ENCODE assay signal across 31 cellular contexts in the genomic region with DNA sequence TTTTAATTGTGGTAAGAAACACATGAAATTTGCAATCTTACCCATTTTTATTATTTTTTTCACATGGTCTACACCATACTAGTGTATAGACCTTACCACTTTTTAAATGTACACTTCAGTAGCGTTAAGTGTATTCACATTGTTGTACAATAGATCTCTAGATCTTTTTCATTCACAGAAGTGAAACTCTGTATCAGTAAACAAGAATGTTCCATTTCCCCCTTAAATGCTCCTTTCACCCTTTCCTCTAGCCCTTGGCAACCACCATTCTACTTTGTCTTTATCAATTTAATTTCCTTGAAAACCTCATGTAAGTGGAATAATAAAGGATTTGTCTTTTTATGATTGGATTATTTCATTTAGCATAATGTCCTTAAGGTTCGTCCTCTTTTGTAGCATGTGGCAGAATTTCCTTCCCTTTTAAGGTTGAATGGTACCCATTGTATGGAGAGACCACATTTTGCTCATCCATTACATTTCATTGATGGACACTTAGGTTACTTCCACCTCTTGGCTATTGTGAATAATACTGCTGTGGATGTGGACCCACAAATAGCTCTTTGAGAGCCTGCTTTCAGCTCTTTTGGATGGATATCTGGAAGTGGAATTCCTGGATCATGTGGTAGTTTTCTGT. TPM values are rescaled to one million over a fixed set of nuclear protein-coding genes. Genes with fewer than 3 reads are reported as not detected.
DNase-seq lines count a peak whose midpoint lies in the region; ATAC-seq and TF ChIP-seq lines count a peak whose summit lies in the region.
"Had no signal": no experiment of that assay in that cellular context is flagged by ENCODE, and none has a peak within 500 bp of the region (broad histone marks: within the 10 kb centered on the region; RNA-seq: fewer than 3 reads in every experiment).

No MANE protein-coding gene starts in this region.

- no peaks in the 10 kb centered on the region for H4K20me1 ChIP-seq in OCI-LY7 (ENCODE audit: insufficient read depth, low read length)
- H4K20me1 ChIP-seq: BLaER1 treated with 17β-estradiol and CSF1 and Interleukin-3, amounts not matched to agents 10 nM and 100 nM had no signal

- peaks cover 21% of the 10 kb centered on the region for H3K4me1 Mint-ChIP-seq in activated T-cell treated with anti-CD3 and anti-CD28 coated beads, Interleukin-2, amount 50 U/mL, for 72 hours (ENCODE audit: low read depth)
- H3K4me1 Mint-ChIP-seq in activated T-cell treated with anti-CD3 and anti-CD28 coated beads, Interleukin-2, amount 50 U/mL, for 4 hours (ENCODE audit: low read depth) = peaks cover 32% of the 10 kb centered on the region
- peaks cover 36 to 55% of the 10 kb centered on the region in 2 donors for H3K4me1 Mint-ChIP-seq in stimulated activated naive B cell treated with anti-CD40 and anti-IgM and Interleukin-4, amounts not matched to agents 10 μg/mL and 1 μg/mL and 100 μg/mL, for 72 hours
- H3K4me1 Mint-ChIP-seq: H9 had no signal

- peaks cover 0 to 5% of the 10 kb centered on the region in 2 donors for H3K36me3 Mint-ChIP-seq in activated T-cell treated with anti-CD3 and anti-CD28 coated beads, Interleukin-2, amount 50 U/mL, for 72 hours (ENCODE audit: insufficient read depth in 2 of 2)
- no peaks in the 10 kb centered on the region for H3K36me3 Mint-ChIP-seq in activated T-cell treated with anti-CD3 and anti-CD28 coated beads, Interleukin-2, amount 50 U/mL, for 4 hours (ENCODE audit: insufficient read depth)
- peaks cover 2 to 13% of the 10 kb centered on the region in 2 donors for H3K36me3 Mint-ChIP-seq in stimulated activated naive B cell treated with anti-CD40 and anti-IgM and Interleukin-4, amounts not matched to agents 10 μg/mL and 1 μg/mL and 100 μg/mL, for 72 hours

- peak overlapping the region; percentile 59 for H3K4me3 ChIP-seq in OCI-LY7 (ENCODE audit: low read depth, low read length, poor library complexity, severe bottlenecking)
- H3K4me3 ChIP-seq: A549; BLaER1 treated with 17β-estradiol and CSF1 and Interleukin-3, amounts not matched to agents 10 nM and 100 nM; coronary artery; lung; PC-9 had no signal

- BruUV-seq in OCI-LY7 (replicated peaks; lab: Mats Ljungman, UMichigan) = no TSS peak

- intact Hi-C loops in OCI-LY7 (cut with micrococcal nuclease; ENCODE audit: unreplicated experiment) = loop anchor here (2.0 to 5.0 kb wide), 3 partner anchors 61 to 370 kb away; partner anchors contain the start of genes CBX3 and HNRNPA2B1

- peaks cover 4% of the 10 kb centered on the region; the same call in 1 of the 2 replicates for H3K9me3 ChIP-seq in OCI-LY7 (ENCODE audit: low read length)
- H3K9me3 ChIP-seq: A549, SK-N-SH had no signal

- TF ChIP-seq CTCF in OCI-LY7 (conservative IDR thresholded peaks at IDR 0.05; ENCODE audit: low read length) = no peak

- no peaks in the 10 kb centered on the region for H3K27me3 Mint-ChIP-seq in activated T-cell treated with anti-CD3 and anti-CD28 coated beads, Interleukin-2, amount 50 U/mL, for 72 hours (ENCODE audit: low read depth)
- H3K27me3 Mint-ChIP-seq in activated T-cell treated with anti-CD3 and anti-CD28 coated beads, Interleukin-2, amount 50 U/mL, for 4 hours (ENCODE audit: low read depth) = no peaks in the 10 kb centered on the region
- H3K27me3 Mint-ChIP-seq in stimulated activated naive B cell treated with anti-CD40 and anti-IgM and Interleukin-4, amounts not matched to agents 10 μg/mL and 1 μg/mL and 100 μg/mL, for 72 hours = no peaks in the 10 kb centered on the region
- H3K27me3 Mint-ChIP-seq: activated CD4-positive, alpha-beta T cell treated with anti-CD3 and anti-CD28 coated beads for 36 hours; activated naive CD8-positive, alpha-beta T cell treated with anti-CD3 and anti-CD28 coated beads, Interleukin-2, amount 10 ng/mL, durations not matched to agents 7 days and 5 days; activated T-helper 17 cell treated with anti-CD3 and anti-CD28 coated beads, Interleukin-2, amount 50 U/mL, for 72 hours had no signal

- POLR2A ChIA-PET in OCI-LY7 (lab: Charles Lee) = interaction anchor here (0.8 to 1.0 kb wide), 3 partner anchors 41 to 239 kb away, joined by 3 to 6 read pairs (median 4); no protein-coding TSS in a partner anchor

- peaks cover 61% of the 10 kb centered on the region; the same call in 1 of the 2 replicates for H3K79me2 ChIP-seq in OCI-LY7 (ENCODE audit: insufficient read depth, low read depth, low read length)

- H3K9me2 ChIP-seq in OCI-LY7 (ENCODE audit: insufficient read depth, low read length) = no peaks in the 10 kb centered on the region
- H3K9me2 ChIP-seq: SK-N-SH had no signal

- CTCF ChIA-PET in OCI-LY7 (lab: Charles Lee; ENCODE audit: unreplicated experiment) = no interaction called here

- peak overlapping the region; percentile 70; the same call in 1 of the 2 replicates for H2AFZ ChIP-seq in OCI-LY7 (ENCODE audit: low read length)
- H2AFZ ChIP-seq: PC-9 had no signal

- peak overlapping the region; percentile 85 for H3K27ac ChIP-seq in OCI-LY7 (ENCODE audit: low read depth, low read length, poor library complexity, severe bottlenecking)
- H3K27ac ChIP-seq: A549, brain microvascular endothelial cell, coronary artery, KMS-11, PC-9 had no signal

- no peaks in the 10 kb centered on the region for H3K9me3 Mint-ChIP-seq in activated T-cell treated with anti-CD3 and anti-CD28 coated beads, Interleukin-2, amount 50 U/mL, for 72 hours
- no peaks in the 10 kb centered on the region for H3K9me3 Mint-ChIP-seq in activated T-cell treated with anti-CD3 and anti-CD28 coated beads, Interleukin-2, amount 50 U/mL, for 4 hours
- H3K9me3 Mint-ChIP-seq in stimulated activated naive B cell treated with anti-CD40 and anti-IgM and Interleukin-4, amounts not matched to agents 10 μg/mL and 1 μg/mL and 100 μg/mL, for 72 hours = peaks cover 0 to 3% of the 10 kb centered on the region in 2 donors
- H3K9me3 Mint-ChIP-seq: activated naive CD8-positive, alpha-beta T cell treated with anti-CD3 and anti-CD28 coated beads, Interleukin-2, amount 10 ng/mL, durations not matched to agents 7 days and 5 days; activated T-helper 17 cell treated with anti-CD3 and anti-CD28 coated beads, Interleukin-2, amount 50 U/mL, for 72 hours had no signal

- peak overlapping the region; percentile 94 for H3K4me2 ChIP-seq in OCI-LY7 (ENCODE audit: low read length)
- H3K4me2 ChIP-seq: A549, KMS-11, PC-9, SK-N-SH had no signal

- H3K27ac Mint-ChIP-seq in activated T-cell treated with anti-CD3 and anti-CD28 coated beads, Interleukin-2, amount 50 U/mL, for 72 hours = peak overlapping the region; percentile 18
- H3K27ac Mint-ChIP-seq in stimulated activated naive B cell treated with anti-CD40 and anti-IgM and Interleukin-4, amounts not matched to agents 10 μg/mL and 1 μg/mL and 100 μg/mL, for 72 hours = peak overlapping the region; percentile 67
- H3K27ac Mint-ChIP-seq: activated CD4-positive, alpha-beta T cell treated with anti-CD3 and anti-CD28 coated beads for 36 hours; activated naive CD8-positive, alpha-beta T cell treated with anti-CD3 and anti-CD28 coated beads, Interleukin-2, amount 10 ng/mL, durations not matched to agents 7 days and 5 days; activated T-helper 17 cell treated with anti-CD3 and anti-CD28 coated beads, Interleukin-2, amount 50 U/mL, for 72 hours; H9 had no signal

- ATAC-seq in activated T-cell treated with anti-CD3 and anti-CD28 coated beads, Interleukin-2, amount 50 U/mL, for 72 hours (replicated peaks in 1 of 2) = no peak
- no peak for ATAC-seq in activated T-cell treated with anti-CD3 and anti-CD28 coated beads, Interleukin-2, amount 50 U/mL, for 4 hours
- ATAC-seq in HG03025 (IDR thresholded peaks at IDR 0.05; ENCODE audit: low FRiP score, unreplicated experiment) = peak; percentile 58
- ATAC-seq in stimulated activated naive B cell treated with anti-CD40 and anti-IgM and Interleukin-4, amounts not matched to agents 10 μg/mL and 1 μg/mL and 100 μg/mL, for 72 hours (replicated peaks) = peak; percentile 70 to 77
- ATAC-seq: A549; activated CD4-positive, alpha-beta T cell treated with anti-CD3 and anti-CD28 coated beads for 36 hours; activated T-helper 17 cell treated with anti-CD3 and anti-CD28 coated beads, Interleukin-2, amount 50 U/mL, for 72 hours had no signal

- peaks cover 20% of the 10 kb centered on the region for H3K36me3 ChIP-seq in OCI-LY7 (ENCODE audit: insufficient read depth, low read length)
- H3K36me3 ChIP-seq: BLaER1 treated with 17β-estradiol and CSF1 and Interleukin-3, amounts not matched to agents 10 nM and 100 nM; brain microvascular endothelial cell had no signal

- peaks cover 43% of the 10 kb centered on the region for H3K4me1 ChIP-seq in OCI-LY7 (ENCODE audit: insufficient read depth, low read length, poor library complexity, severe bottlenecking)
- H3K4me1 ChIP-seq: A549 had no signal

- no peak overlapping the region for H3K4me3 Mint-ChIP-seq in activated T-cell treated with anti-CD3 and anti-CD28 coated beads, Interleukin-2, amount 50 U/mL, for 72 hours
- no peak overlapping the region for H3K4me3 Mint-ChIP-seq in activated T-cell treated with anti-CD3 and anti-CD28 coated beads, Interleukin-2, amount 50 U/mL, for 4 hours
- H3K4me3 Mint-ChIP-seq in stimulated activated naive B cell treated with anti-CD40 and anti-IgM and Interleukin-4, amounts not matched to agents 10 μg/mL and 1 μg/mL and 100 μg/mL, for 72 hours = peak overlapping the region; percentile 44 to 52
- H3K4me3 Mint-ChIP-seq: activated CD4-positive, alpha-beta T cell treated with anti-CD3 and anti-CD28 coated beads for 36 hours; activated naive CD8-positive, alpha-beta T cell treated with anti-CD3 and anti-CD28 coated beads, Interleukin-2, amount 10 ng/mL, durations not matched to agents 7 days and 5 days; activated T-helper 17 cell treated with anti-CD3 and anti-CD28 coated beads, Interleukin-2, amount 50 U/mL, for 72 hours; H9 had no signal

- no peak for DNase-seq in activated T-cell treated with anti-CD3 and anti-CD28 coated beads, Interleukin-2, amount 50 U/mL, for 72 hours
- DNase-seq in activated T-cell treated with anti-CD3 and anti-CD28 coated beads, Interleukin-2, amount 50 U/mL, for 4 hours = no peak
- peak; percentile 56 for DNase-seq in OCI-LY7 (ENCODE audit: low spot score)
- no peak for DNase-seq in stimulated activated naive B cell treated with anti-CD40 and anti-IgM and Interleukin-4, amounts not matched to agents 10 μg/mL and 1 μg/mL and 100 μg/mL, for 72 hours
- DNase-seq in NCI-H1436 treated with DMSO at 0.1 percent for 48 hours (lab: John Stamatoyannopoulos, UW) = no peak
- no peak for DNase-seq in islet precursor cell
- no peak for DNase-seq in NCI-H1436 (lab: John Stamatoyannopoulos, UW)
- DNase-seq: activated CD4-positive, alpha-beta T cell treated with anti-CD3 and anti-CD28 coated beads for 36 hours; activated naive CD8-positive, alpha-beta T cell treated with anti-CD3 and anti-CD28 coated beads, Interleukin-2, amount 10 ng/mL, durations not matched to agents 7 days and 5 days; brain microvascular endothelial cell; DMS 273 treated with DMSO at 0.1 percent for 48 hours; GF-D8; H9; NCI-H1092 treated with DMSO at 0.1 percent for 48 hours; NCI-H2107; NCI-H526 treated with DMSO at 0.1 percent for 48 hours; PC-9; retina; SK-N-SH; stimulated activated CD8-positive, alpha-beta memory T cell treated with anti-CD3 and anti-CD28 coated beads, Interleukin-4, amount 100 ng/mL, for 48 hours; substantia nigra; T1000 had no signal

RNA-seq across cellular contexts. Expression of gene SNX10, which starts 45.7 kb away (rescaled TPM):
- 10 to 100 TPM; 37.4 to 41.8 TPM for total RNA-seq in activated T-cell treated with anti-CD3 and anti-CD28 coated beads, Interleukin-2, amount 50 U/mL, for 72 hours
- 10 to 100 TPM; 18.5 to 22.6 (median 18.9) TPM for total RNA-seq in activated T-cell treated with anti-CD3 and anti-CD28 coated beads, Interleukin-2, amount 50 U/mL, for 4 hours
- total RNA-seq in OCI-LY7 (2014; rRNA removed; shearing (Covaris generic)) = 14.3 and 14.5 TPM in 2 replicates
- total RNA-seq in OCI-LY7 (2022) = 31.6 and 32.9 TPM in 2 replicates
- total RNA-seq: HT-29, myocyte had no signal

Comparison
In these comparisons a context has a peak if more than half of its experiments do, and no peak if none do; other contexts are left out.
1. ATAC-seq: peak in HG03025 (single experiment) and stimulated activated naive B cell treated with anti-CD40 and anti-IgM and Interleukin-4, amounts not matched to agents 10 μg/mL and 1 μg/mL and 100 μg/mL, for 72 hours (2 of 2); none in activated T-cell treated with anti-CD3 and anti-CD28 coated beads, Interleukin-2, amount 50 U/mL, for 72 hours (0 of 2) and activated T-cell treated with anti-CD3 and anti-CD28 coated beads, Interleukin-2, amount 50 U/mL, for 4 hours (0 of 2).
2. H3K4me3 Mint-ChIP-seq: peak in stimulated activated naive B cell treated with anti-CD40 and anti-IgM and Interleukin-4, amounts not matched to agents 10 μg/mL and 1 μg/mL and 100 μg/mL, for 72 hours (2 of 2); none in activated T-cell treated with anti-CD3 and anti-CD28 coated beads, Interleukin-2, amount 50 U/mL, for 72 hours (0 of 2) and activated T-cell treated with anti-CD3 and anti-CD28 coated beads, Interleukin-2, amount 50 U/mL, for 4 hours (single experiment).